Comparison of ENCODE assay signal across 14 cellular contexts in genomic region chr7:40586197-40586596, GRCh38.
DNase-seq lines count a peak whose midpoint lies in the region; ATAC-seq, FAIRE-seq and TF ChIP-seq lines count a peak whose summit lies in the region.
"Had no signal": no experiment of that assay in that cellular context is flagged by ENCODE, and none has a peak within 500 bp of the region (broad histone marks: within the 10 kb centered on the region; RNA-seq: fewer than 3 reads in every experiment).

No MANE protein-coding gene starts in this region.

- in situ Hi-C loops in astrocyte of the cerebellum (cut with HindIII; ENCODE audit: low sequenced_read_pairs): no loop called here
- in situ Hi-C loops in HepG2 (cut with HindIII; ENCODE audit: extremely low pct_ligation_motif_present, low pct_unique_long_range_greater_than_20kb): no loop called here

- H3K27ac ChIP-seq in keratinocyte (ENCODE audit: control insufficient read depth, insufficient read depth, low read length) (no peak overlapping the region), HepG2 (ENCODE audit: extremely low read length, insufficient read depth, low read length) (no peak overlapping the region)
- H3K27ac ChIP-seq: dorsolateral prefrontal cortex had no signal

- no peaks in the 10 kb centered on the region for H3K9me1 ChIP-seq in keratinocyte (ENCODE audit: control insufficient read depth, extremely low read depth, insufficient read depth, low read length)

- FAIRE-seq in keratinocyte (lab: Jason Lieb, UNC) (peak; percentile 73), HepG2 (lab: Jason Lieb, UNC) (no peak)

- no peak for TF ChIP-seq RAD21 in HepG2 (CRISPR knock-in tag; IDR thresholded peaks at IDR 0.05)

- H3K9me3 ChIP-seq in keratinocyte (ENCODE audit: control insufficient read depth, low read depth, low read length) (no peaks in the 10 kb centered on the region), HepG2 (ENCODE audit: low read length) (no peaks in the 10 kb centered on the region)

- H3K4me2 ChIP-seq in keratinocyte (ENCODE audit: control insufficient read depth, extremely low read depth, insufficient read depth, low read depth, low read length) (no peak overlapping the region), HepG2 (ENCODE audit: low read depth, low read length) (no peak overlapping the region)

- DNase-seq in AML-193 (lab: John Stamatoyannopoulos, UW) (peak; percentile 15 to 22), M059J (ENCODE audit: low read depth) (peak; percentile 79), astrocyte of the cerebellum (ENCODE audit: low read depth) (peak; percentile 49), keratinocyte (ENCODE audit: low read depth, low spot score) (peak; percentile 21), NCI-H446 treated with DMSO at 0.1 percent for 48 hours (lab: John Stamatoyannopoulos, UW) (no peak), left lobe of liver (ENCODE audit: low spot score) (no peak), HepG2 (ENCODE audit: low spot score) (no peak)
- DNase-seq: dorsolateral prefrontal cortex; NCI-H510A; SHP77; stimulated activated CD4-positive, alpha-beta T cell treated with anti-CD3 and anti-CD28 coated beads, Interleukin-4, amount 100 ng/mL, for 24 hours; stimulated activated naive CD4-positive, alpha-beta T cell had no signal

- no peaks in the 10 kb centered on the region for H3K36me3 ChIP-seq in keratinocyte (ENCODE audit: control insufficient read depth in 2 of 2, extremely low read depth in 1 of 2, insufficient read depth in 2 of 2, low read length in 2 of 2)
- no peaks in the 10 kb centered on the region for H3K36me3 ChIP-seq in HepG2 (replicated peaks in 1 of 2; ENCODE audit: control insufficient read depth in 1 of 2, insufficient read depth in 2 of 2, low read length in 2 of 2)
- H3K36me3 ChIP-seq: BLaER1 treated with 17β-estradiol and CSF1 and Interleukin-3, amounts not matched to agents 10 nM and 100 nM had no signal

- no peak overlapping the region for H3K9ac ChIP-seq in keratinocyte (ENCODE audit: control insufficient read depth, extremely low read depth, insufficient read depth, low read length)
- H3K9ac ChIP-seq in HepG2 (ENCODE audit: insufficient read depth, low read depth, low read length): no peak overlapping the region
- H3K9ac ChIP-seq: BLaER1 treated with 17β-estradiol and CSF1 and Interleukin-3, amounts not matched to agents 10 nM and 100 nM had no signal

- dilution Hi-C loops in keratinocyte (cut with MboI; ENCODE audit: extremely low pct_ligation_motif_present, low sequenced_read_pairs): no loop called here

- BruUV-seq in HepG2 (replicated peaks; lab: Mats Ljungman, UMichigan): no TSS peak

- CTCF ChIA-PET in HepG2 (lab: Yijun Ruan, JAX; ENCODE audit: low intra/inter-chr PET ratio, low total read pairs): no interaction called here

- POLR2A ChIA-PET in HepG2 (lab: Yijun Ruan, JAX): no interaction called here

- H3K79me2 ChIP-seq in keratinocyte (ENCODE audit: control insufficient read depth, insufficient read depth, low read length) (no peaks in the 10 kb centered on the region), HepG2 (ENCODE audit: insufficient read depth, low read length) (no peaks in the 10 kb centered on the region)

- H3K27me3 ChIP-seq in keratinocyte (ENCODE audit: control insufficient read depth, extremely low read depth, insufficient read depth, low read length): no peaks in the 10 kb centered on the region
- H3K27me3 ChIP-seq in HepG2 (ENCODE audit: control insufficient read depth in 1 of 2, insufficient read depth in 2 of 2, low read length in 2 of 2): no peaks in the 10 kb centered on the region
- H3K27me3 ChIP-seq: BLaER1 treated with 17β-estradiol and CSF1 and Interleukin-3, amounts not matched to agents 10 nM and 100 nM; dorsolateral prefrontal cortex had no signal

- intact Hi-C loops in HepG2 (cut with micrococcal nuclease; ENCODE audit: unreplicated experiment): no loop called here

- TF ChIP-seq POLR2A in HepG2 (IDR thresholded peaks at IDR 0.05; ENCODE audit: insufficient read depth in 1 of 2, low read depth in 2 of 2, low read length in 2 of 2): no peak

- H4K20me1 ChIP-seq in keratinocyte (ENCODE audit: control insufficient read depth, extremely low read depth, insufficient read depth, low read length) (no peaks in the 10 kb centered on the region), HepG2 (ENCODE audit: insufficient read depth, low read length) (no peaks in the 10 kb centered on the region)
- H4K20me1 ChIP-seq: BLaER1 treated with 17β-estradiol and CSF1 and Interleukin-3, amounts not matched to agents 10 nM and 100 nM had no signal

- no peak for TF ChIP-seq EP300 in HepG2 (IDR thresholded peaks at IDR 0.05; ENCODE audit: low read depth in 2 of 2, low read length in 2 of 2)
- TF ChIP-seq EP300 in HepG2 (CRISPR knock-in tag; IDR thresholded peaks at IDR 0.05; ENCODE audit: borderline replicate concordance): no peak

- no peak for ATAC-seq in HG03565 (IDR thresholded peaks at IDR 0.05; ENCODE audit: unreplicated experiment)
- ATAC-seq in left lobe of liver: no peak
- ATAC-seq in HepG2: no peak

- WGBS in HepG2 (ENCODE audit: low lambda C conversion rate): 98% methylated on average over 1 of the region's 1 CpG

- H2AFZ ChIP-seq in keratinocyte (ENCODE audit: control insufficient read depth, low read length) (no peak overlapping the region), HepG2 (ENCODE audit: low read length) (no peak overlapping the region)

- no peak for TF ChIP-seq CTCF in astrocyte of the cerebellum (IDR thresholded peaks at IDR 0.05; ENCODE audit: low read depth, low read length, missing control alignments)
- no peak for TF ChIP-seq CTCF in keratinocyte (optimal IDR thresholded peaks at IDR 0.05 in 1 of 3, IDR thresholded peaks at IDR 0.05 in 1 of 3, conservative IDR thresholded peaks at IDR 0.05 in 1 of 3; ENCODE audit: extremely low read depth in 1 of 3, insufficient read depth in 2 of 3, low read length in 3 of 3)
- TF ChIP-seq CTCF in HepG2 (CRISPR knock-in tag; IDR thresholded peaks at IDR 0.05): no peak

- no peak overlapping the region for H3K4me3 ChIP-seq in astrocyte of the cerebellum (ENCODE audit: low read depth, low read length)
- no peak overlapping the region for H3K4me3 ChIP-seq in keratinocyte (ENCODE audit: control insufficient read depth in 2 of 3, extremely low read depth in 1 of 3, insufficient read depth in 2 of 3, low read depth in 1 of 3, low read length in 3 of 3)
- H3K4me3 ChIP-seq in HepG2 (replicated peaks in 1 of 3; ENCODE audit: insufficient read depth in 1 of 3, low read depth in 2 of 3, low read length in 3 of 3): no peak overlapping the region
- H3K4me3 ChIP-seq: BLaER1 treated with 17β-estradiol and CSF1 and Interleukin-3, amounts not matched to agents 10 nM and 100 nM; dorsolateral prefrontal cortex had no signal

- peaks cover 6% of the 10 kb centered on the region for H3K4me1 ChIP-seq in keratinocyte (ENCODE audit: control insufficient read depth, extremely low read depth, insufficient read depth, low read length)
- peaks cover 12% of the 10 kb centered on the region for H3K4me1 ChIP-seq in HepG2 (ENCODE audit: insufficient read depth, low read length)

TF ChIP-seq in HepG2, 621 proteins besides CTCF, POLR2A, EP300 and RAD21 (continues in another document):
- no peak for TF ChIP-seq SMAD3 (CRISPR knock-in tag; IDR thresholded peaks at IDR 0.05)
- TF ChIP-seq ZNF605 (CRISPR knock-in tag; IDR thresholded peaks at IDR 0.05): no peak
- TF ChIP-seq CEBPB (IDR thresholded peaks at IDR 0.05; ENCODE audit: borderline replicate concordance, low read depth, low read length): no peak
- TF ChIP-seq MED8 (CRISPR knock-in tag; IDR thresholded peaks at IDR 0.05; ENCODE audit: insufficient replicate concordance): no peak
- TF ChIP-seq MYPOP (CRISPR knock-in tag; IDR thresholded peaks at IDR 0.05): no peak
- no peak for TF ChIP-seq MTERF4 (CRISPR knock-in tag; IDR thresholded peaks at IDR 0.05)

Comparison
In these comparisons a context has a peak if more than half of its experiments do, and no peak if none do; other contexts are left out.
1. DNase-seq: peak in AML-193 (2 of 2), M059J (single experiment), astrocyte of the cerebellum (single experiment) and keratinocyte (single experiment); none in NCI-H446 treated with DMSO at 0.1 percent for 48 hours (single experiment), left lobe of liver (single experiment) and HepG2 (single experiment).